22 cellular contexts compared by ENCODE assay signal in genomic region chr13:19982447-19983043, GRCh38.
"Had no signal": no experiment of that assay in that cellular context is flagged by ENCODE, and none has a peak within 500 bp of the region (broad histone marks: within the 10 kb centered on the region; RNA-seq: fewer than 3 reads in every experiment).

No MANE protein-coding gene starts in this region.

- H3K36me3 ChIP-seq: thoracic aorta had no signal

- H3K27me3 ChIP-seq: brain microvascular endothelial cell, heart right ventricle, right atrium auricular region, spleen had no signal

- H3K27ac Mint-ChIP-seq: nephron progenitor cell had no signal

- H3K27ac ChIP-seq: brain microvascular endothelial cell, heart right ventricle, left ventricle myocardium inferior, right atrium auricular region, spleen, thoracic aorta had no signal

- ATAC-seq: esophagus mucosa, heart right ventricle had no signal

- H3K4me3 Mint-ChIP-seq: naive B cell, nephron progenitor cell had no signal

- FAIRE-seq: astrocyte, urothelium cell line had no signal

- DNase-seq: activated CD4-positive, alpha-beta T cell treated with anti-CD3 and anti-CD28 coated beads for 4 hours; activated CD4-positive, alpha-beta T cell treated with anti-CD3 and anti-CD28 coated beads, Interleukin-2, amount 50 U/mL, for 4 hours; activated gamma-delta T cell treated with Interleukin-2 at 50 U/mL for 16 hours; activated naive CD4-positive, alpha-beta T cell treated with anti-CD3 and anti-CD28 coated beads, Interleukin-2, amount 50 U/mL, for 16 hours; amniotic stem cell; brain microvascular endothelial cell; caudate nucleus; foreskin melanocyte; heart right ventricle; kidney glomerular epithelial cell; left ventricle myocardium inferior; naive B cell; nephron progenitor cell; spleen; stimulated activated naive CD4-positive, alpha-beta T cell treated with Interleukin-2 at 50 U/mL for 16 hours; trophoblast cell had no signal

- H3K4me3 ChIP-seq: heart right ventricle, left ventricle myocardium inferior, lung, right atrium auricular region, spleen, thoracic aorta had no signal

- H3K27me3 Mint-ChIP-seq: naive B cell had no signal
